In genomic region chr6:111793711-111794111, GRCh38 we compare ENCODE assay signal across 1 cellular context.
A peak's percentile ranks its signal among the peaks of the same experiment; 100 is the strongest.
TF ChIP-seq lines count a peak whose summit lies in the region.

No MANE protein-coding gene starts in this region.

TF ChIP-seq in HepG2, 621 proteins besides CTCF, POLR2A, EP300 and RAD21 (continued from another document and continues in another):
- TF ChIP-seq, protein P1, sequence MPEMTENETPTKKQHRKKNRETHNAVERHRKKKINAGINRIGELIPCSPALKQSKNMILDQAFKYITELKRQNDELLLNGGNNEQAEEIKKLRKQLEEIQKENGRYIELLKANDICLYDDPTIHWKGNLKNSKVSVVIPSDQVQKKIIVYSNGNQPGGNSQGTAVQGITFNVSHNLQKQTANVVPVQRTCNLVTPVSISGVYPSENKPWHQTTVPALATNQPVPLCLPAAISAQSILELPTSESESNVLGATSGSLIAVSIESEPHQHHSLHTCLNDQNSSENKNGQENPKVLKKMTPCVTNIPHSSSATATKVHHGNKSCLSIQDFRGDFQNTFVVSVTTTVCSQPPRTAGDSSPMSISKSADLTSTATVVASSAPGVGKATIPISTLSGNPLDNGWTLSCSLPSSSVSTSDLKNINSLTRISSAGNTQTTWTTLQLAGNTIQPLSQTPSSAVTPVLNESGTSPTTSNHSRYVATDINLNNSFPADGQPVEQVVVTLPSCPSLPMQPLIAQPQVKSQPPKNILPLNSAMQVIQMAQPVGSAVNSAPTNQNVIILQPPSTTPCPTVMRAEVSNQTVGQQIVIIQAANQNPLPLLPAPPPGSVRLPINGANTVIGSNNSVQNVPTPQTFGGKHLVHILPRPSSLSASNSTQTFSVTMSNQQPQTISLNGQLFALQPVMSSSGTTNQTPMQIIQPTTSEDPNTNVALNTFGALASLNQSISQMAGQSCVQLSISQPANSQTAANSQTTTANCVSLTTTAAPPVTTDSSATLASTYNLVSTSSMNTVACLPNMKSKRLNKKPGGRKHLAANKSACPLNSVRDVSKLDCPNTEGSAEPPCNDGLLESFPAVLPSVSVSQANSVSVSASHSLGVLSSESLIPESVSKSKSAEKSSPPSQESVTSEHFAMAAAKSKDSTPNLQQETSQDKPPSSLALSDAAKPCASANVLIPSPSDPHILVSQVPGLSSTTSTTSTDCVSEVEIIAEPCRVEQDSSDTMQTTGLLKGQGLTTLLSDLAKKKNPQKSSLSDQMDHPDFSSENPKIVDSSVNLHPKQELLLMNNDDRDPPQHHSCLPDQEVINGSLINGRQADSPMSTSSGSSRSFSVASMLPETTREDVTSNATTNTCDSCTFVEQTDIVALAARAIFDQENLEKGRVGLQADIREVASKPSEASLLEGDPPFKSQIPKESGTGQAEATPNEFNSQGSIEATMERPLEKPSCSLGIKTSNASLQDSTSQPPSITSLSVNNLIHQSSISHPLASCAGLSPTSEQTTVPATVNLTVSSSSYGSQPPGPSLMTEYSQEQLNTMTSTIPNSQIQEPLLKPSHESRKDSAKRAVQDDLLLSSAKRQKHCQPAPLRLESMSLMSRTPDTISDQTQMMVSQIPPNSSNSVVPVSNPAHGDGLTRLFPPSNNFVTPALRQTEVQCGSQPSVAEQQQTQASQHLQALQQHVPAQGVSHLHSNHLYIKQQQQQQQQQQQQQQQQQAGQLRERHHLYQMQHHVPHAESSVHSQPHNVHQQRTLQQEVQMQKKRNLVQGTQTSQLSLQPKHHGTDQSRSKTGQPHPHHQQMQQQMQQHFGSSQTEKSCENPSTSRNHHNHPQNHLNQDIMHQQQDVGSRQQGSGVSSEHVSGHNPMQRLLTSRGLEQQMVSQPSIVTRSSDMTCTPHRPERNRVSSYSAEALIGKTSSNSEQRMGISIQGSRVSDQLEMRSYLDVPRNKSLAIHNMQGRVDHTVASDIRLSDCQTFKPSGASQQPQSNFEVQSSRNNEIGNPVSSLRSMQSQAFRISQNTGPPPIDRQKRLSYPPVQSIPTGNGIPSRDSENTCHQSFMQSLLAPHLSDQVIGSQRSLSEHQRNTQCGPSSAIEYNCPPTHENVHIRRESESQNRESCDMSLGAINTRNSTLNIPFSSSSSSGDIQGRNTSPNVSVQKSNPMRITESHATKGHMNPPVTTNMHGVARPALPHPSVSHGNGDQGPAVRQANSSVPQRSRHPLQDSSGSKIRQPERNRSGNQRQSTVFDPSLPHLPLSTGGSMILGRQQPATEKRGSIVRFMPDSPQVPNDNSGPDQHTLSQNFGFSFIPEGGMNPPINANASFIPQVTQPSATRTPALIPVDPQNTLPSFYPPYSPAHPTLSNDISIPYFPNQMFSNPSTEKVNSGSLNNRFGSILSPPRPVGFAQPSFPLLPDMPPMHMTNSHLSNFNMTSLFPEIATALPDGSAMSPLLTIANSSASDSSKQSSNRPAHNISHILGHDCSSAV (CRISPR knock-in tag; IDR thresholded peaks at IDR 0.05; ENCODE audit: borderline replicate concordance), result no peak
- TF ChIP-seq HMG20A (CRISPR knock-in tag; IDR thresholded peaks at IDR 0.05; ENCODE audit: borderline replicate concordance) (no peak), ZBTB2 (CRISPR knock-in tag; IDR thresholded peaks at IDR 0.05; ENCODE audit: low read depth) (no peak), ZNF24 (IDR thresholded peaks at IDR 0.05) (no peak), STAG1 (CRISPR knock-in tag; IDR thresholded peaks at IDR 0.05) (no peak), ZBED4 (CRISPR knock-in tag; IDR thresholded peaks at IDR 0.05; ENCODE audit: borderline replicate concordance) (no peak), RBM22 (optimal IDR thresholded peaks at IDR 0.05; ENCODE audit: low read length) (no peak), HOMEZ (CRISPR knock-in tag; IDR thresholded peaks at IDR 0.05; ENCODE audit: low read depth) (no peak), PHF8 (CRISPR knock-in tag; IDR thresholded peaks at IDR 0.05) (peak; percentile 22; the same call in 1 of the 2 replicates), BORCS8-MEF2B (CRISPR knock-in tag; IDR thresholded peaks at IDR 0.05) (no peak), ZNF775 (CRISPR knock-in tag; IDR thresholded peaks at IDR 0.05; ENCODE audit: borderline replicate concordance) (no peak), RFX3 (CRISPR knock-in tag; IDR thresholded peaks at IDR 0.05) (no peak), TAF1 (CRISPR knock-in tag; IDR thresholded peaks at IDR 0.05) (peak; percentile 26; the same call in 1 of the 2 replicates), ZNF367 (CRISPR knock-in tag; IDR thresholded peaks at IDR 0.05; ENCODE audit: borderline replicate concordance) (no peak), XBP1 (CRISPR knock-in tag; IDR thresholded peaks at IDR 0.05) (no peak), HHEX (CRISPR knock-in tag; IDR thresholded peaks at IDR 0.05) (no peak), NPAS2 (CRISPR knock-in tag; IDR thresholded peaks at IDR 0.05; ENCODE audit: borderline replicate concordance) (no peak), ZNF558 (CRISPR knock-in tag; IDR thresholded peaks at IDR 0.05; ENCODE audit: borderline replicate concordance) (no peak), RORA (CRISPR knock-in tag; IDR thresholded peaks at IDR 0.05) (no peak), ZNF292 (CRISPR knock-in tag; IDR thresholded peaks at IDR 0.05; ENCODE audit: borderline replicate concordance, low read depth) (peak; percentile 77; the same call in 1 of the 2 replicates), SIN3B (IDR thresholded peaks at IDR 0.05; ENCODE audit: low read length) (no peak), ZNF720 (CRISPR knock-in tag; IDR thresholded peaks at IDR 0.05) (no peak), TIGD3 (CRISPR knock-in tag; IDR thresholded peaks at IDR 0.05; ENCODE audit: borderline replicate concordance) (no peak), ZNF510 (CRISPR knock-in tag; IDR thresholded peaks at IDR 0.05; ENCODE audit: low read depth) (no peak), ZBTB34 (CRISPR knock-in tag; IDR thresholded peaks at IDR 0.05) (no peak), MED13 (CRISPR knock-in tag; IDR thresholded peaks at IDR 0.05) (no peak), ZNF251 (CRISPR knock-in tag; IDR thresholded peaks at IDR 0.05) (no peak)
- TF ChIP-seq, protein P2, sequence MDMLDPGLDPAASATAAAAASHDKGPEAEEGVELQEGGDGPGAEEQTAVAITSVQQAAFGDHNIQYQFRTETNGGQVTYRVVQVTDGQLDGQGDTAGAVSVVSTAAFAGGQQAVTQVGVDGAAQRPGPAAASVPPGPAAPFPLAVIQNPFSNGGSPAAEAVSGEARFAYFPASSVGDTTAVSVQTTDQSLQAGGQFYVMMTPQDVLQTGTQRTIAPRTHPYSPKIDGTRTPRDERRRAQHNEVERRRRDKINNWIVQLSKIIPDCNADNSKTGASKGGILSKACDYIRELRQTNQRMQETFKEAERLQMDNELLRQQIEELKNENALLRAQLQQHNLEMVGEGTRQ (IDR thresholded peaks at IDR 0.05; ENCODE audit: low read depth, low read length), result no peak
- TF ChIP-seq, protein P2 (CRISPR knock-in tag; IDR thresholded peaks at IDR 0.05; ENCODE audit: borderline replicate concordance), result no peak
- TF ChIP-seq, protein P3, sequence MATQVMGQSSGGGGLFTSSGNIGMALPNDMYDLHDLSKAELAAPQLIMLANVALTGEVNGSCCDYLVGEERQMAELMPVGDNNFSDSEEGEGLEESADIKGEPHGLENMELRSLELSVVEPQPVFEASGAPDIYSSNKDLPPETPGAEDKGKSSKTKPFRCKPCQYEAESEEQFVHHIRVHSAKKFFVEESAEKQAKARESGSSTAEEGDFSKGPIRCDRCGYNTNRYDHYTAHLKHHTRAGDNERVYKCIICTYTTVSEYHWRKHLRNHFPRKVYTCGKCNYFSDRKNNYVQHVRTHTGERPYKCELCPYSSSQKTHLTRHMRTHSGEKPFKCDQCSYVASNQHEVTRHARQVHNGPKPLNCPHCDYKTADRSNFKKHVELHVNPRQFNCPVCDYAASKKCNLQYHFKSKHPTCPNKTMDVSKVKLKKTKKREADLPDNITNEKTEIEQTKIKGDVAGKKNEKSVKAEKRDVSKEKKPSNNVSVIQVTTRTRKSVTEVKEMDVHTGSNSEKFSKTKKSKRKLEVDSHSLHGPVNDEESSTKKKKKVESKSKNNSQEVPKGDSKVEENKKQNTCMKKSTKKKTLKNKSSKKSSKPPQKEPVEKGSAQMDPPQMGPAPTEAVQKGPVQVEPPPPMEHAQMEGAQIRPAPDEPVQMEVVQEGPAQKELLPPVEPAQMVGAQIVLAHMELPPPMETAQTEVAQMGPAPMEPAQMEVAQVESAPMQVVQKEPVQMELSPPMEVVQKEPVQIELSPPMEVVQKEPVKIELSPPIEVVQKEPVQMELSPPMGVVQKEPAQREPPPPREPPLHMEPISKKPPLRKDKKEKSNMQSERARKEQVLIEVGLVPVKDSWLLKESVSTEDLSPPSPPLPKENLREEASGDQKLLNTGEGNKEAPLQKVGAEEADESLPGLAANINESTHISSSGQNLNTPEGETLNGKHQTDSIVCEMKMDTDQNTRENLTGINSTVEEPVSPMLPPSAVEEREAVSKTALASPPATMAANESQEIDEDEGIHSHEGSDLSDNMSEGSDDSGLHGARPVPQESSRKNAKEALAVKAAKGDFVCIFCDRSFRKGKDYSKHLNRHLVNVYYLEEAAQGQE (IDR thresholded peaks at IDR 0.05; ENCODE audit: borderline replicate concordance in 1 of 2, low read depth in 1 of 2, low read length in 2 of 2), result no peak
- TF ChIP-seq, protein P4, sequence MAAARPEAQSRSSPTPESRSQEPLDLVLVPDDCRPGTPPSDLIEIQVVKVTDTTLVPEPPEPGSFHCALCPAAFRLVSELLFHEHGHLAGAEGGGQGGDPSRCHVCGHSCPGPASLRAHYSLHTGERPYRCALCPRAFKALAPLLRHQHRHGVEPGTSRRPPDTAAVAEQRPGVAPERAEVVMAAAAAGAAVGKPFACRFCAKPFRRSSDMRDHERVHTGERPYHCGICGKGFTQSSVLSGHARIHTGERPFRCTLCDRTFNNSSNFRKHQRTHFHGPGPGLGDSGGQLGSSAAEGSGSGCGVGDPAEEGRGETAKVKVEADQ (CRISPR knock-in tag; IDR thresholded peaks at IDR 0.05; ENCODE audit: borderline replicate concordance), result no peak
